In genomic region chr16:50539053-50539615, GRCh38 we compare ENCODE assay signal across 27 cellular contexts. TPM values are rescaled to one million over a fixed set of nuclear protein-coding genes. Genes with fewer than 3 reads are reported as not detected.
DNase-seq lines count a peak whose midpoint lies in the region; ATAC-seq, FAIRE-seq and TF ChIP-seq lines count a peak whose summit lies in the region.
"Had no signal": no experiment of that assay in that cellular context is flagged by ENCODE, and none has a peak within 500 bp of the region (broad histone marks: within the 10 kb centered on the region; RNA-seq: fewer than 3 reads in every experiment).

No MANE protein-coding gene starts in this region.

- H3K9me3 ChIP-seq in HepG2 (ENCODE audit: low read length) (no peaks in the 10 kb centered on the region), right lobe of liver (no peaks in the 10 kb centered on the region), ectodermal cell (ENCODE audit: control insufficient read depth, low read length) (no peaks in the 10 kb centered on the region)
- H3K9me3 ChIP-seq: esophagus squamous epithelium, heart right ventricle, SJSA1, tibial nerve had no signal

- BruUV-seq in HepG2 (replicated peaks; lab: Mats Ljungman, UMichigan) = no TSS peak

- DNase-seq in HepG2 (ENCODE audit: low spot score) (peak; percentile 99), right lobe of liver (no peak), nephron progenitor cell (no peak), type B pancreatic cell (ENCODE audit: extremely low spot score, unreplicated experiment) (no peak), GM12892 (ENCODE audit: insufficient read length) (no peak), GM19239 (ENCODE audit: insufficient read length, low spot score) (no peak)
- DNase-seq: activated CD4-positive, alpha-beta T cell treated with anti-CD3 and anti-CD28 coated beads, Interleukin-2, amount 50 U/mL, for 4 hours; activated CD8-positive, alpha-beta memory T cell treated with anti-CD3 and anti-CD28 coated beads, Interleukin-2, amount 10 ng/mL, durations not matched to agents 7 days and 5 days; activated naive CD4-positive, alpha-beta T cell; activated T-cell treated with anti-CD3 and anti-CD28 coated beads, Interleukin-2, amount 50 U/mL, for 48 hours; AML-193; CD8-positive, alpha-beta T cell; DMS 273 treated with DMSO at 0.1 percent for 48 hours; esophagus squamous epithelium; HCEC 1CT; heart right ventricle; kidney glomerular epithelial cell; NCI-H1417 treated with DMSO at 0.1 percent for 48 hours; NCI-H2081 treated with DMSO at 0.1 percent for 48 hours; stimulated activated CD4-positive, alpha-beta T cell treated with anti-CD3 and anti-CD28 coated beads, Interleukin-4, amount 100 ng/mL, for 24 hours had no signal

- peak overlapping the region; percentile 85 for H3K4me2 ChIP-seq in HepG2 (ENCODE audit: low read depth, low read length)

- peaks cover 2% of the 10 kb centered on the region for H3K27me3 Mint-ChIP-seq in nephron progenitor cell (ENCODE audit: low read depth, poor library complexity)
- H3K27me3 Mint-ChIP-seq in type B pancreatic cell = peaks cover 36% of the 10 kb centered on the region

- ATAC-seq in HepG2 (peak; percentile 93), right lobe of liver (no peak), HG02840 (IDR thresholded peaks at IDR 0.05; ENCODE audit: low FRiP score, unreplicated experiment) (no peak)
- ATAC-seq: activated CD8-positive, alpha-beta memory T cell treated with anti-CD3 and anti-CD28 coated beads, Interleukin-2, amount 10 ng/mL, durations not matched to agents 7 days and 5 days; CD8-positive, alpha-beta T cell; heart right ventricle had no signal

- TF ChIP-seq CTCF in HepG2 (CRISPR knock-in tag; IDR thresholded peaks at IDR 0.05) (peak; percentile 39; the same call in 1 of the 2 replicates), right lobe of liver (IDR thresholded peaks at IDR 0.05) (no peak), nephron progenitor cell (IDR thresholded peaks at IDR 0.05) (no peak), type B pancreatic cell (conservative IDR thresholded peaks at IDR 0.05) (no peak)

- TF ChIP-seq EP300 in HepG2 (IDR thresholded peaks at IDR 0.05; ENCODE audit: low read depth in 2 of 2, low read length in 2 of 2) = peak; percentile 43 to 97; a peak in 2 of 4 replicates
- peak; percentile 91 for TF ChIP-seq EP300 in HepG2 (CRISPR knock-in tag; IDR thresholded peaks at IDR 0.05; ENCODE audit: borderline replicate concordance)

- H3K4me1 ChIP-seq in HepG2 (ENCODE audit: insufficient read depth, low read length) (peaks cover 63% of the 10 kb centered on the region), right lobe of liver (no peaks in the 10 kb centered on the region), ectodermal cell (ENCODE audit: control insufficient read depth, insufficient read depth, low read length) (peaks cover 28% of the 10 kb centered on the region)
- H3K4me1 ChIP-seq: esophagus squamous epithelium, heart right ventricle, SJSA1, tibial nerve had no signal

- 1% methylated on average over 16 of the region's 16 CpGs for WGBS in HepG2 (ENCODE audit: low lambda C conversion rate)
- 75% methylated on average over 10 of the region's 16 CpGs for WGBS in right lobe of liver (ENCODE audit: insufficient coverage, low coverage, low lambda C conversion rate, missing lambda C conversion rate)
- WGBS in ectodermal cell, 2 experiments = 32 to 35% methylated on average over 16 of the region's 16 CpGs

- H3K79me2 ChIP-seq in HepG2 (ENCODE audit: insufficient read depth, low read length) = peaks cover 4% of the 10 kb centered on the region

- peaks cover 2 to 3% of the 10 kb centered on the region in 2 experiments; a peak in 3 of 5 replicates for H3K36me3 ChIP-seq in HepG2 (replicated peaks in 1 of 2; ENCODE audit: control insufficient read depth in 1 of 2, insufficient read depth in 2 of 2, low read length in 2 of 2)
- H3K36me3 ChIP-seq in right lobe of liver = no peaks in the 10 kb centered on the region
- no peaks in the 10 kb centered on the region for H3K36me3 ChIP-seq in ectodermal cell (ENCODE audit: control insufficient read depth, insufficient read depth, low read length)
- H3K36me3 ChIP-seq: esophagus squamous epithelium, heart right ventricle, SJSA1, tibial nerve had no signal

- in situ Hi-C loops in HepG2 (cut with HindIII; ENCODE audit: extremely low pct_ligation_motif_present, low pct_unique_long_range_greater_than_20kb) = no loop called here

- H3K36me3 Mint-ChIP-seq in nephron progenitor cell (ENCODE audit: low read depth) = no peaks in the 10 kb centered on the region
- H3K36me3 Mint-ChIP-seq in type B pancreatic cell = no peaks in the 10 kb centered on the region
- H3K36me3 Mint-ChIP-seq: CD8-positive, alpha-beta T cell had no signal

- no peaks in the 10 kb centered on the region for H3K27me3 ChIP-seq in HepG2 (ENCODE audit: control insufficient read depth in 1 of 2, insufficient read depth in 2 of 2, low read length in 2 of 2)
- H3K27me3 ChIP-seq in right lobe of liver = no peaks in the 10 kb centered on the region
- H3K27me3 ChIP-seq in ectodermal cell (ENCODE audit: control insufficient read depth, insufficient read depth, low read length, poor library complexity, severe bottlenecking) = no peaks in the 10 kb centered on the region
- H3K27me3 ChIP-seq: foreskin keratinocyte, tibial nerve had no signal

- H3K4me3 Mint-ChIP-seq in nephron progenitor cell (peak overlapping the region; percentile 1), type B pancreatic cell (no peak overlapping the region)
- H3K4me3 Mint-ChIP-seq: activated CD8-positive, alpha-beta memory T cell treated with anti-CD3 and anti-CD28 coated beads, Interleukin-2, amount 10 ng/mL, durations not matched to agents 7 days and 5 days; CD8-positive, alpha-beta T cell; central memory CD8-positive, alpha-beta T cell; dendritic cell treated with granulocyte-macrophage colony-stimulating factor and Interleukin-4, amounts not matched to agents 40 ng/mL and 50 ng/mL, for 4 days had no signal

- H3K9me3 Mint-ChIP-seq in nephron progenitor cell (peaks cover 4% of the 10 kb centered on the region), type B pancreatic cell (no peaks in the 10 kb centered on the region)
- H3K9me3 Mint-ChIP-seq: central memory CD8-positive, alpha-beta T cell had no signal

- CTCF ChIA-PET in HepG2 (lab: Yijun Ruan, JAX; ENCODE audit: low intra/inter-chr PET ratio, low total read pairs) = interaction anchor here (1.1 kb wide), 1 partner anchor 167 kb away, joined by 3 read pairs; no protein-coding TSS in a partner anchor

- FAIRE-seq in HepG2 (lab: Jason Lieb, UNC) (peak; percentile 85), GM12892 (lab: Jason Lieb, UNC) (no peak), GM19239 (lab: Jason Lieb, UNC) (no peak)

- TF ChIP-seq POLR2A in HepG2 (IDR thresholded peaks at IDR 0.05; ENCODE audit: insufficient read depth in 1 of 2, low read depth in 2 of 2, low read length in 2 of 2) (peak in 1 of 2 experiments; percentile 65; a peak in 3 of 4 replicates), right lobe of liver (IDR thresholded peaks at IDR 0.05) (no peak), GM12892 (IDR thresholded peaks at IDR 0.05; ENCODE audit: low read depth, low read length) (no peak)

- no peaks in the 10 kb centered on the region for H4K20me1 ChIP-seq in HepG2 (ENCODE audit: insufficient read depth, low read length)

- POLR2A ChIA-PET in HepG2 (lab: Yijun Ruan, JAX) = interaction anchor here (0.6 to 5.1 kb wide), 14 partner anchors 8 to 157 kb away, joined by 3 to 53 read pairs (median 6); partner anchors contain the start of gene NKD1

- intact Hi-C loops in HepG2 (cut with micrococcal nuclease; ENCODE audit: unreplicated experiment) (loop anchor here (1.0 kb wide), 2 partner anchors 8 to 19 kb away; no protein-coding TSS in a partner anchor), right lobe of liver (cut with DNase I) (no loop called here)

- no peak overlapping the region for H2AFZ ChIP-seq in HepG2 (ENCODE audit: low read length)

- peak overlapping the region; percentile 2 for H3K27ac Mint-ChIP-seq in nephron progenitor cell
- peak overlapping the region; percentile 40 for H3K27ac Mint-ChIP-seq in type B pancreatic cell
- H3K27ac Mint-ChIP-seq: activated CD8-positive, alpha-beta memory T cell treated with anti-CD3 and anti-CD28 coated beads, Interleukin-2, amount 10 ng/mL, durations not matched to agents 7 days and 5 days; CD8-positive, alpha-beta T cell; dendritic cell treated with granulocyte-macrophage colony-stimulating factor and Interleukin-4, amounts not matched to agents 40 ng/mL and 50 ng/mL, for 4 days had no signal

- H3K4me3 ChIP-seq in HepG2 (replicated peaks in 1 of 3; ENCODE audit: insufficient read depth in 1 of 3, low read depth in 2 of 3, low read length in 3 of 3) = peak overlapping the region; percentile 31 to 62 (median 33); a peak in 5 of 6 replicates
- H3K4me3 ChIP-seq in right lobe of liver = no peak overlapping the region
- no peak overlapping the region for H3K4me3 ChIP-seq in ectodermal cell (ENCODE audit: insufficient read depth, low read depth, low read length)
- H3K4me3 ChIP-seq: esophagus squamous epithelium, heart right ventricle, SJSA1, tibial nerve had no signal

- peak overlapping the region; percentile 88 for H3K27ac ChIP-seq in HepG2 (ENCODE audit: extremely low read length, insufficient read depth, low read length)
- no peak overlapping the region for H3K27ac ChIP-seq in right lobe of liver
- peak overlapping the region; percentile 68 for H3K27ac ChIP-seq in ectodermal cell (ENCODE audit: insufficient read depth, low read depth, low read length, poor library complexity, severe bottlenecking)
- H3K27ac ChIP-seq: esophagus squamous epithelium, foreskin keratinocyte, heart right ventricle, SJSA1, tibial nerve had no signal

- H3K4me1 Mint-ChIP-seq in nephron progenitor cell (peaks cover 32% of the 10 kb centered on the region), type B pancreatic cell (ENCODE audit: unreplicated experiment) (peaks cover 15% of the 10 kb centered on the region)
- H3K4me1 Mint-ChIP-seq: activated CD8-positive, alpha-beta memory T cell treated with anti-CD3 and anti-CD28 coated beads, Interleukin-2, amount 10 ng/mL, durations not matched to agents 7 days and 5 days; central memory CD8-positive, alpha-beta T cell had no signal

- H3K9ac ChIP-seq in HepG2 (ENCODE audit: insufficient read depth, low read depth, low read length) = peak overlapping the region; percentile 73

- TF ChIP-seq RAD21 in HepG2 (CRISPR knock-in tag; IDR thresholded peaks at IDR 0.05) = peak; percentile 43; the same call in 1 of the 2 replicates

RNA-seq across cellular contexts. Expression of gene NKD1, which starts 9.1 kb away (rescaled TPM):
- total RNA-seq in HepG2 (2016; rRNA removed; fragmentation: Illumina TruSeq; extraction: Trizol) (59.0 and 70.4 TPM in 2 replicates), right lobe of liver (1 to 10 TPM in 5 of 6 experiments, under 1 TPM in 1; 0.69 to 2.6 (median 2.1) TPM), type B pancreatic cell (ENCODE audit: low replicate concordance) (33.8 and 43.2 TPM in 2 replicates)
- 19.9 and 25.5 TPM in 2 replicates for total RNA-seq in HepG2 (2016; cell fraction: cytosol; rRNA removed; fragmentation: Illumina TruSeq; extraction: Trizol; ENCODE audit: low read depth)
- total RNA-seq in HepG2 (2016; cell fraction: insoluble cytoplasmic fraction; rRNA removed; fragmentation: Illumina TruSeq; extraction: Trizol) = 50.0 and 70.7 TPM in 2 replicates
- 136 and 148 TPM in 2 replicates for total RNA-seq in HepG2 (2016; cell fraction: membrane; rRNA removed; fragmentation: Illumina TruSeq; extraction: Trizol)
- total RNA-seq in HepG2 (2016; cell fraction: nucleus; rRNA removed; fragmentation: Illumina TruSeq; extraction: Trizol) = 61.9 and 70.6 TPM in 2 replicates
- 86.1 and 121 TPM in 2 replicates for polyA plus RNA-seq in HepG2 (2011; rRNA removed)
- polyA plus RNA-seq in HepG2 (2011; cell fraction: cytosol; rRNA removed) = 22.3 and 49.7 TPM in 2 replicates
- 150 and 275 TPM in 2 replicates for polyA plus RNA-seq in HepG2 (2011; cell fraction: nucleus; rRNA removed)
- 58.7 and 76.3 TPM in 2 replicates for polyA plus RNA-seq in HepG2 (2012)
- polyA plus RNA-seq in HepG2 (2016; cell fraction: cytosol; fragmentation: Illumina TruSeq; extraction: Trizol; ENCODE audit: low read depth) = 106 and 127 TPM in 2 replicates
- 95.8 and 124 TPM in 2 replicates for polyA plus RNA-seq in HepG2 (2016; cell fraction: insoluble cytoplasmic fraction; fragmentation: Illumina TruSeq; extraction: Trizol; ENCODE audit: low read depth)
- polyA plus RNA-seq in HepG2 (2016; cell fraction: membrane; fragmentation: Illumina TruSeq; extraction: Trizol; ENCODE audit: low read depth) = 156 and 170 TPM in 2 replicates
- polyA plus RNA-seq in HepG2 (2016; cell fraction: nucleus; fragmentation: Illumina TruSeq; extraction: Trizol; ENCODE audit: insufficient read depth, low read depth) = 155 and 169 TPM in 2 replicates
- polyA minus RNA-seq in HepG2 (2011; rRNA and poly(A)+ RNA removed; ENCODE audit: low replicate concordance) = 0.02 and 110 TPM in 2 replicates
- 14.3 and 28.8 TPM in 2 replicates for polyA minus RNA-seq in HepG2 (2011; cell fraction: cytosol; rRNA and poly(A)+ RNA removed)
- polyA minus RNA-seq in HepG2 (2011; cell fraction: nucleus; rRNA and poly(A)+ RNA removed) = 43.1 and 57.6 TPM in 2 replicates
- 33.2 TPM for polyA plus RNA-seq in ectodermal cell (2013, experiment 1 of 4)
- polyA plus RNA-seq in ectodermal cell (2013, experiment 2 of 4) = 39.7 TPM
- polyA plus RNA-seq in ectodermal cell (2013, experiment 3 of 4) = 18.2 TPM
- polyA plus RNA-seq in ectodermal cell (2013, experiment 4 of 4) = 28.8 TPM
- polyA plus RNA-seq in GM12892 (2012; ENCODE audit: missing spikeins) = 0.13 TPM

Comparison
In these comparisons a context has a peak if more than half of its experiments do, and no peak if none do; other contexts are left out.
1. H3K27ac ChIP-seq: peak in HepG2 (single experiment) and ectodermal cell (single experiment); none in right lobe of liver (0 of 3).
2. H3K4me3 ChIP-seq: peak in HepG2 (3 of 3); none in right lobe of liver (0 of 3) and ectodermal cell (single experiment).